16 cellular contexts compared by ENCODE assay signal in the genomic region with DNA sequence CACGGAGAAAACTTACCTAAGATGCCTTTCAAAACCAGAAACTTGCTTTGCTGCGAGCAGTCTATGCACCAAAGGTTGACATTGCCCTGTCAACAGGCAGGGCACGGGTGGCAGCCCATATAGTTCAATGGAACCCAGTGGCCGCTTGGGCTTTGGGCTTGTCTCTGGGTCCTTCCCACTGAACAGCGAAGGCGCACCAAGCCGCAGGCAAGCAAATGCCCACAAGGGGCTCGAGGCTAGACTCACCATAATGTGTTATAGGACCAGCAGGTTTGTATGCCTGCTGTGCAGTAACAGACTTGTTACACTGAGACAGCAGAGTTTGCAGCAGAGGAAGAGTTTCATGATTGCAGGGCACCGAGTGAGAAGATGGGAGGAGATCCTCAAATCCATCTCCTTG. TPM values are rescaled to one million over a fixed set of nuclear protein-coding genes. Genes with fewer than 3 reads are reported as not detected.
A peak's percentile ranks its signal among the peaks of the same experiment; 100 is the strongest.
DNase-seq lines count a peak whose midpoint lies in the region; ATAC-seq and TF ChIP-seq lines count a peak whose summit lies in the region.
"Had no signal": no experiment of that assay in that cellular context is flagged by ENCODE, and none has a peak within 500 bp of the region (broad histone marks: within the 10 kb centered on the region; RNA-seq: fewer than 3 reads in every experiment).

No MANE protein-coding gene starts in this region.

- H3K27ac ChIP-seq in gastroesophageal sphincter = no peak overlapping the region
- H3K27ac ChIP-seq: 22Rv1, KMS-11, neutrophil, sigmoid colon, tibial artery had no signal

- TF ChIP-seq POLR2A in gastroesophageal sphincter (IDR thresholded peaks at IDR 0.05) = no peak

- H3K4me3 Mint-ChIP-seq in endothelial cell (ENCODE audit: unreplicated experiment) = no peak overlapping the region
- H3K4me3 Mint-ChIP-seq: activated naive CD8-positive, alpha-beta T cell treated with anti-CD3 and anti-CD28 coated beads for 36 hours had no signal

- H3K27ac Mint-ChIP-seq in endothelial cell (ENCODE audit: unreplicated experiment) = no peak overlapping the region
- H3K27ac Mint-ChIP-seq: activated naive CD8-positive, alpha-beta T cell treated with anti-CD3 and anti-CD28 coated beads for 36 hours had no signal

- TF ChIP-seq EP300 in gastroesophageal sphincter (IDR thresholded peaks at IDR 0.05) = no peak

- 93 to 96% methylated on average over 5 to 7 of the region's 9 CpGs for WGBS in gastroesophageal sphincter (ENCODE audit: low coverage in 1 of 2), 2 donors

- peak; percentile 39 for TF ChIP-seq CTCF in endothelial cell (IDR thresholded peaks at IDR 0.05; ENCODE audit: unreplicated experiment)
- no peak for TF ChIP-seq CTCF in gastroesophageal sphincter (IDR thresholded peaks at IDR 0.05)

- H3K9me3 ChIP-seq in gastroesophageal sphincter = no peaks in the 10 kb centered on the region
- H3K9me3 ChIP-seq: neutrophil, sigmoid colon, tibial artery had no signal

- H3K27me3 Mint-ChIP-seq in endothelial cell (ENCODE audit: unreplicated experiment) = peaks cover 5% of the 10 kb centered on the region
- H3K27me3 Mint-ChIP-seq: activated naive CD8-positive, alpha-beta T cell treated with anti-CD3 and anti-CD28 coated beads for 36 hours had no signal

- H3K36me3 Mint-ChIP-seq in endothelial cell (ENCODE audit: low read depth, unreplicated experiment) = no peaks in the 10 kb centered on the region

- no peaks in the 10 kb centered on the region for H3K36me3 ChIP-seq in gastroesophageal sphincter
- H3K36me3 ChIP-seq: sigmoid colon, tibial artery had no signal

- ATAC-seq in gastroesophageal sphincter (no peak), HG02623 (IDR thresholded peaks at IDR 0.05; ENCODE audit: unreplicated experiment) (no peak)

- no peaks in the 10 kb centered on the region for H3K4me1 ChIP-seq in gastroesophageal sphincter
- H3K4me1 ChIP-seq: sigmoid colon, tibial artery had no signal

- no peaks in the 10 kb centered on the region for H3K4me1 Mint-ChIP-seq in endothelial cell (ENCODE audit: unreplicated experiment)

- no peak overlapping the region for H3K4me3 ChIP-seq in Jurkat, Clone E6-1 (ENCODE audit: low read length)
- no peak overlapping the region for H3K4me3 ChIP-seq in gastroesophageal sphincter
- H3K4me3 ChIP-seq: sigmoid colon, tibial artery had no signal

- no peaks in the 10 kb centered on the region for H3K9me3 Mint-ChIP-seq in endothelial cell (ENCODE audit: unreplicated experiment)
- H3K9me3 Mint-ChIP-seq: activated naive CD8-positive, alpha-beta T cell treated with anti-CD3 and anti-CD28 coated beads for 36 hours had no signal

- H3K27me3 ChIP-seq in gastroesophageal sphincter = no peaks in the 10 kb centered on the region
- H3K27me3 ChIP-seq: neutrophil, sigmoid colon, tibial artery had no signal

- DNase-seq in DMS 273 (lab: John Stamatoyannopoulos, UW; ENCODE audit: unreplicated experiment) = peak; percentile 26
- DNase-seq in DMS 273 treated with DMSO at 0.1 percent for 48 hours (lab: John Stamatoyannopoulos, UW) = no peak
- peak; percentile 17 for DNase-seq in Jurkat, Clone E6-1 (ENCODE audit: low read depth, low spot score)
- DNase-seq in endothelial cell (ENCODE audit: low spot score) = peak; percentile 33
- DNase-seq: activated naive CD8-positive, alpha-beta T cell treated with anti-CD3 and anti-CD28 coated beads for 36 hours; C1 segment of cervical spinal cord; NCI-H1436 treated with DMSO at 0.1 percent for 48 hours; NCI-H446; sigmoid colon; stimulated activated CD4-positive, alpha-beta T cell treated with anti-CD3 and anti-CD28 coated beads, Interleukin-2, amount 100 ng/mL, for 48 hours had no signal

RNA-seq across cellular contexts. Expression of gene CLDN5, which starts 20.3 kb away (rescaled TPM):
- not detected for polyA plus RNA-seq in Jurkat, Clone E6-1 (2012; ENCODE audit: insufficient read depth, insufficient read length)
- total RNA-seq in endothelial cell (ENCODE audit: unreplicated experiment) (108 TPM), gastroesophageal sphincter (100 to 1,000 TPM in 2 of 4 donors, 10 to 100 TPM in 2; 29.6 to 149 (median 93.3) TPM)
- total RNA-seq: activated naive CD8-positive, alpha-beta T cell treated with anti-CD3 and anti-CD28 coated beads for 36 hours had no signal

RNA-seq across cellular contexts. Expression of gene CDC45, which starts 24.1 kb away (rescaled TPM):
- polyA plus RNA-seq in Jurkat, Clone E6-1 (2012; ENCODE audit: insufficient read depth, insufficient read length) = 151 TPM
- total RNA-seq in endothelial cell (ENCODE audit: unreplicated experiment) (6.2 TPM), gastroesophageal sphincter (1 to 10 TPM in 1 of 4 donors, not detected in 3; 2.1 TPM)

RNA-seq across cellular contexts. Expression of gene UFD1, which starts 24.9 kb away (rescaled TPM):
- 130 TPM for polyA plus RNA-seq in Jurkat, Clone E6-1 (2012; ENCODE audit: insufficient read depth, insufficient read length)
- 86.2 TPM for total RNA-seq in endothelial cell (ENCODE audit: unreplicated experiment)
- total RNA-seq in gastroesophageal sphincter = 10 to 100 TPM; 22.7 to 56.2 (median 38.2) TPM

RNA-seq across cellular contexts. Expression of gene C22orf39, which starts 56.4 kb away (rescaled TPM):
- 98.1 TPM for polyA plus RNA-seq in Jurkat, Clone E6-1 (2012; ENCODE audit: insufficient read depth, insufficient read length)
- 26.6 TPM for total RNA-seq in endothelial cell (ENCODE audit: unreplicated experiment)
- 100 to 1,000 TPM in 2 of 4 donors, 10 to 100 TPM in 2; 69.4 to 107 (median 97.0) TPM for total RNA-seq in gastroesophageal sphincter
